1 cellular context compared by ENCODE assay signal in the genomic region with DNA sequence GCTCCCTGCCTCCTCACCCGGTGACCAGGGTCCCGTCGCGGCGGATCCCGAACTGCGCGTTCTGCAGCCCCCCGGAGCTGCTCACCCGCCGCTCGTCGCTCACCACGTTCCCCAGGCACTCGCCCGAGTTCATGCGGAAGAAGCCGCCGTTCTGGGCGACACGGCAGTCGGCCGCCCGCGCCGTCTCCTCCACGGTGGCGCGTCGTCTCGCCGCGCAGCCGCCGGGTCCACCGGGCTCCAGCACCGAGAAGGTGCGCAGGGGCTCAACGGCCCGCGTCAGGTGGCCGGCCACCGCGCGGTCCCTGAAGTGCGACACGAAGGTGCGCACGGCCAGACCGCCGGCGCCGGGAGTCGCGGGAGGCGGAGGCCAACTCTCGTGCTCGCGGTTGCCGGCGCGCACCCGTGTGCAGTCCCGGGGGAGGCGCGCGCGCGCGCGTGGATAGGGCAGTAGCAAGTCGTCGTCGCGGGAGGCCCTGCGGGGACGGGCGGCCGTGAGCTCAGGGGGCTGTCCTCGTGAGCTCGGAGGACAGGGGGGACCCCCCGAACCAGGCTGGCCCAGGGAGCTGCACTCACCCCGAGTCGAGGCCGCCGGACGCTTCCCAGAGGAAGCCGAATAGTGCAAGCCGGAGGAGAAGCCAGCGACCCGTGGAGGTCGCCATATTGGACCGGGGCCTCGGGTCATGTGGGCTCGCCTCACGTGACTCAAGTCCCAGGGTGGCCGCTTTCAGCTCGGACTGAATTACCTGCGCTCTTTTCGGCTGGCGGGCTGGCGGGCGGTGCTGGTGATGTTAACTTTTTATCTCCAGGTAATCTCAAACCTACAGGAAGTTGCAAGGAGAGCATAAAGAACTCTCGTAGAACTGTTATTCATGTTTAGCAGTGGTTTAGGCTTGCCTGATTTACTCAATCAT.
TF ChIP-seq lines count a peak whose summit lies in the region.

A gene with protein sequence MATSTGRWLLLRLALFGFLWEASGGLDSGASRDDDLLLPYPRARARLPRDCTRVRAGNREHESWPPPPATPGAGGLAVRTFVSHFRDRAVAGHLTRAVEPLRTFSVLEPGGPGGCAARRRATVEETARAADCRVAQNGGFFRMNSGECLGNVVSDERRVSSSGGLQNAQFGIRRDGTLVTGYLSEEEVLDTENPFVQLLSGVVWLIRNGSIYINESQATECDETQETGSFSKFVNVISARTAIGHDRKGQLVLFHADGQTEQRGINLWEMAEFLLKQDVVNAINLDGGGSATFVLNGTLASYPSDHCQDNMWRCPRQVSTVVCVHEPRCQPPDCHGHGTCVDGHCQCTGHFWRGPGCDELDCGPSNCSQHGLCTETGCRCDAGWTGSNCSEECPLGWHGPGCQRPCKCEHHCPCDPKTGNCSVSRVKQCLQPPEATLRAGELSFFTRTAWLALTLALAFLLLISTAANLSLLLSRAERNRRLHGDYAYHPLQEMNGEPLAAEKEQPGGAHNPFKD (minus strand): TSS at position 680 of the 911 bp plus-strand sequence. CDS start 21 bp downstream, at position 659.

TF ChIP-seq in HepG2, 621 proteins besides CTCF, POLR2A, EP300 and RAD21 (continued from another document and continues in another):
- TF ChIP-seq, protein P1, sequence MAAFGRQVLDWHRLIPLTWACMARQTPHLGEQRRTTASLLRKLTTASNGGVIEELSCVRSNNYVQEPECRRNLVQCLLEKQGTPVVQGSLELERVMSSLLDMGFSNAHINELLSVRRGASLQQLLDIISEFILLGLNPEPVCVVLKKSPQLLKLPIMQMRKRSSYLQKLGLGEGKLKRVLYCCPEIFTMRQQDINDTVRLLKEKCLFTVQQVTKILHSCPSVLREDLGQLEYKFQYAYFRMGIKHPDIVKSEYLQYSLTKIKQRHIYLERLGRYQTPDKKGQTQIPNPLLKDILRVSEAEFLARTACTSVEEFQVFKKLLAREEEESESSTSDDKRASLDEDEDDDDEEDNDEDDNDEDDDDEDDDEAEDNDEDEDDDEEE (CRISPR knock-in tag; IDR thresholded peaks at IDR 0.05): peak; percentile 93
- TF ChIP-seq RXRB (CRISPR knock-in tag; IDR thresholded peaks at IDR 0.05; ENCODE audit: borderline replicate concordance): peak; percentile 79
- TF ChIP-seq ZSCAN12 (CRISPR knock-in tag; IDR thresholded peaks at IDR 0.05): peak; percentile 65; the same call in 1 of the 2 replicates
- TF ChIP-seq ZNF432 (CRISPR knock-in tag; IDR thresholded peaks at IDR 0.05; ENCODE audit: borderline replicate concordance): 0 out of 2 replicates have a peak, but pooled peaks have one; percentile 61
- TF ChIP-seq, protein P2, sequence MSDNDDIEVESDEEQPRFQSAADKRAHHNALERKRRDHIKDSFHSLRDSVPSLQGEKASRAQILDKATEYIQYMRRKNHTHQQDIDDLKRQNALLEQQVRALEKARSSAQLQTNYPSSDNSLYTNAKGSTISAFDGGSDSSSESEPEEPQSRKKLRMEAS (IDR thresholded peaks at IDR 0.05): peak; percentile 92
- TF ChIP-seq ZNF530 (CRISPR knock-in tag; IDR thresholded peaks at IDR 0.05; ENCODE audit: low read depth): no peak; the same call in 1 of the 2 replicates
- peak; percentile 91 for TF ChIP-seq THAP11 (CRISPR knock-in tag; IDR thresholded peaks at IDR 0.05)
- TF ChIP-seq NBN (conservative IDR thresholded peaks at IDR 0.05): no peak
- TF ChIP-seq, protein P3, sequence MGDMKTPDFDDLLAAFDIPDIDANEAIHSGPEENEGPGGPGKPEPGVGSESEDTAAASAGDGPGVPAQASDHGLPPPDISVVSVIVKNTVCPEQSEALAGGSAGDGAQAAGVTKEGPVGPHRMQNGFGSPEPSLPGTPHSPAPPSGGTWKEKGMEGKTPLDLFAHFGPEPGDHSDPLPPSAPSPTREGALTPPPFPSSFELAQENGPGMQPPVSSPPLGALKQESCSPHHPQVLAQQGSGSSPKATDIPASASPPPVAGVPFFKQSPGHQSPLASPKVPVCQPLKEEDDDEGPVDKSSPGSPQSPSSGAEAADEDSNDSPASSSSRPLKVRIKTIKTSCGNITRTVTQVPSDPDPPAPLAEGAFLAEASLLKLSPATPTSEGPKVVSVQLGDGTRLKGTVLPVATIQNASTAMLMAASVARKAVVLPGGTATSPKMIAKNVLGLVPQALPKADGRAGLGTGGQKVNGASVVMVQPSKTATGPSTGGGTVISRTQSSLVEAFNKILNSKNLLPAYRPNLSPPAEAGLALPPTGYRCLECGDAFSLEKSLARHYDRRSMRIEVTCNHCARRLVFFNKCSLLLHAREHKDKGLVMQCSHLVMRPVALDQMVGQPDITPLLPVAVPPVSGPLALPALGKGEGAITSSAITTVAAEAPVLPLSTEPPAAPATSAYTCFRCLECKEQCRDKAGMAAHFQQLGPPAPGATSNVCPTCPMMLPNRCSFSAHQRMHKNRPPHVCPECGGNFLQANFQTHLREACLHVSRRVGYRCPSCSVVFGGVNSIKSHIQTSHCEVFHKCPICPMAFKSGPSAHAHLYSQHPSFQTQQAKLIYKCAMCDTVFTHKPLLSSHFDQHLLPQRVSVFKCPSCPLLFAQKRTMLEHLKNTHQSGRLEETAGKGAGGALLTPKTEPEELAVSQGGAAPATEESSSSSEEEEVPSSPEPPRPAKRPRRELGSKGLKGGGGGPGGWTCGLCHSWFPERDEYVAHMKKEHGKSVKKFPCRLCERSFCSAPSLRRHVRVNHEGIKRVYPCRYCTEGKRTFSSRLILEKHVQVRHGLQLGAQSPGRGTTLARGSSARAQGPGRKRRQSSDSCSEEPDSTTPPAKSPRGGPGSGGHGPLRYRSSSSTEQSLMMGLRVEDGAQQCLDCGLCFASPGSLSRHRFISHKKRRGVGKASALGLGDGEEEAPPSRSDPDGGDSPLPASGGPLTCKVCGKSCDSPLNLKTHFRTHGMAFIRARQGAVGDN (CRISPR knock-in tag; IDR thresholded peaks at IDR 0.05): peak; percentile 90
- TF ChIP-seq ZNF282 (IDR thresholded peaks at IDR 0.05; ENCODE audit: partially characterized antibody): no peak
- TF ChIP-seq SALL1 (CRISPR knock-in tag; IDR thresholded peaks at IDR 0.05): peak; percentile 94
- no peak for TF ChIP-seq ZNF34 (CRISPR knock-in tag; IDR thresholded peaks at IDR 0.05; ENCODE audit: borderline replicate concordance)
- TF ChIP-seq, protein P4, sequence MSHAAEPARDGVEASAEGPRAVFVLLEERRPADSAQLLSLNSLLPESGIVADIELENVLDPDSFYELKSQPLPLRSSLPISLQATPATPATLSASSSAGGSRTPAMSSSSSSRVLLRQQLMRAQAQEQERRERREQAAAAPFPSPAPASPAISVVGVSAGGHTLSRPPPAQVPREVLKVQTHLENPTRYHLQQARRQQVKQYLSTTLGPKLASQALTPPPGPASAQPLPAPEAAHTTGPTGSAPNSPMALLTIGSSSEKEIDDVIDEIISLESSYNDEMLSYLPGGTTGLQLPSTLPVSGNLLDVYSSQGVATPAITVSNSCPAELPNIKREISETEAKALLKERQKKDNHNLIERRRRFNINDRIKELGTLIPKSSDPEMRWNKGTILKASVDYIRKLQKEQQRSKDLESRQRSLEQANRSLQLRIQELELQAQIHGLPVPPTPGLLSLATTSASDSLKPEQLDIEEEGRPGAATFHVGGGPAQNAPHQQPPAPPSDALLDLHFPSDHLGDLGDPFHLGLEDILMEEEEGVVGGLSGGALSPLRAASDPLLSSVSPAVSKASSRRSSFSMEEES (CRISPR knock-in tag; IDR thresholded peaks at IDR 0.05): peak; percentile 97
- no peak for TF ChIP-seq ZMYM2 (CRISPR knock-in tag; IDR thresholded peaks at IDR 0.05)
- TF ChIP-seq, protein P5, sequence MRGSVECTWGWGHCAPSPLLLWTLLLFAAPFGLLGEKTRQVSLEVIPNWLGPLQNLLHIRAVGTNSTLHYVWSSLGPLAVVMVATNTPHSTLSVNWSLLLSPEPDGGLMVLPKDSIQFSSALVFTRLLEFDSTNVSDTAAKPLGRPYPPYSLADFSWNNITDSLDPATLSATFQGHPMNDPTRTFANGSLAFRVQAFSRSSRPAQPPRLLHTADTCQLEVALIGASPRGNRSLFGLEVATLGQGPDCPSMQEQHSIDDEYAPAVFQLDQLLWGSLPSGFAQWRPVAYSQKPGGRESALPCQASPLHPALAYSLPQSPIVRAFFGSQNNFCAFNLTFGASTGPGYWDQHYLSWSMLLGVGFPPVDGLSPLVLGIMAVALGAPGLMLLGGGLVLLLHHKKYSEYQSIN (CRISPR knock-in tag; IDR thresholded peaks at IDR 0.05; ENCODE audit: borderline replicate concordance): no peak; the same call in 1 of the 2 replicates
- TF ChIP-seq NFIB (CRISPR knock-in tag; IDR thresholded peaks at IDR 0.05; ENCODE audit: borderline replicate concordance): no peak
- no peak for TF ChIP-seq EHMT2 (IDR thresholded peaks at IDR 0.05; ENCODE audit: borderline replicate concordance, low read depth, low read length)
- no peak for TF ChIP-seq ZNF235 (CRISPR knock-in tag; IDR thresholded peaks at IDR 0.05; ENCODE audit: borderline replicate concordance)
- TF ChIP-seq ARNT (IDR thresholded peaks at IDR 0.05): no peak
- TF ChIP-seq CCDC6 (CRISPR knock-in tag; IDR thresholded peaks at IDR 0.05): peak; percentile 89
- TF ChIP-seq ZNF782 (CRISPR knock-in tag; IDR thresholded peaks at IDR 0.05; ENCODE audit: borderline replicate concordance): peak; percentile 94
- peak; percentile 100 for TF ChIP-seq KAT8 (CRISPR knock-in tag; IDR thresholded peaks at IDR 0.05)
- TF ChIP-seq CBX1 (IDR thresholded peaks at IDR 0.05; ENCODE audit: low read depth): peak; percentile 97
- TF ChIP-seq, protein P6, sequence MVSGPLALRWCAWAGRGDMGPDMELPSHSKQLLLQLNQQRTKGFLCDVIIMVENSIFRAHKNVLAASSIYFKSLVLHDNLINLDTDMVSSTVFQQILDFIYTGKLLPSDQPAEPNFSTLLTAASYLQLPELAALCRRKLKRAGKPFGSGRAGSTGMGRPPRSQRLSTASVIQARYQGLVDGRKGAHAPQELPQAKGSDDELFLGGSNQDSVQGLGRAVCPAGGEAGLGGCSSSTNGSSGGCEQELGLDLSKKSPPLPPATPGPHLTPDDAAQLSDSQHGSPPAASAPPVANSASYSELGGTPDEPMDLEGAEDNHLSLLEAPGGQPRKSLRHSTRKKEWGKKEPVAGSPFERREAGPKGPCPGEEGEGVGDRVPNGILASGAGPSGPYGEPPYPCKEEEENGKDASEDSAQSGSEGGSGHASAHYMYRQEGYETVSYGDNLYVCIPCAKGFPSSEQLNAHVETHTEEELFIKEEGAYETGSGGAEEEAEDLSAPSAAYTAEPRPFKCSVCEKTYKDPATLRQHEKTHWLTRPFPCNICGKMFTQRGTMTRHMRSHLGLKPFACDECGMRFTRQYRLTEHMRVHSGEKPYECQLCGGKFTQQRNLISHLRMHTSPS (CRISPR knock-in tag; IDR thresholded peaks at IDR 0.05; ENCODE audit: low read depth): peak; percentile 70
- no peak for TF ChIP-seq ZNF510 (CRISPR knock-in tag; IDR thresholded peaks at IDR 0.05; ENCODE audit: low read depth)
- TF ChIP-seq ZNF101 (CRISPR knock-in tag; IDR thresholded peaks at IDR 0.05; ENCODE audit: borderline replicate concordance, low read depth): 0 out of 2 replicates have a peak, but pooled peaks have one; percentile 39
- TF ChIP-seq, protein P7, sequence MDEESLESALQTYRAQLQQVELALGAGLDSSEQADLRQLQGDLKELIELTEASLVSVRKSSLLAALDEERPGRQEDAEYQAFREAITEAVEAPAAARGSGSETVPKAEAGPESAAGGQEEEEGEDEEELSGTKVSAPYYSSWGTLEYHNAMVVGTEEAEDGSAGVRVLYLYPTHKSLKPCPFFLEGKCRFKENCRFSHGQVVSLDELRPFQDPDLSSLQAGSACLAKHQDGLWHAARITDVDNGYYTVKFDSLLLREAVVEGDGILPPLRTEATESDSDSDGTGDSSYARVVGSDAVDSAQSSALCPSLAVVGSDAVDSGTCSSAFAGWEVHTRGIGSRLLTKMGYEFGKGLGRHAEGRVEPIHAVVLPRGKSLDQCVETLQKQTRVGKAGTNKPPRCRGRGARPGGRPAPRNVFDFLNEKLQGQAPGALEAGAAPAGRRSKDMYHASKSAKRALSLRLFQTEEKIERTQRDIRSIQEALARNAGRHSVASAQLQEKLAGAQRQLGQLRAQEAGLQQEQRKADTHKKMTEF (CRISPR knock-in tag; IDR thresholded peaks at IDR 0.05): peak; percentile 99
- TF ChIP-seq, protein P8, sequence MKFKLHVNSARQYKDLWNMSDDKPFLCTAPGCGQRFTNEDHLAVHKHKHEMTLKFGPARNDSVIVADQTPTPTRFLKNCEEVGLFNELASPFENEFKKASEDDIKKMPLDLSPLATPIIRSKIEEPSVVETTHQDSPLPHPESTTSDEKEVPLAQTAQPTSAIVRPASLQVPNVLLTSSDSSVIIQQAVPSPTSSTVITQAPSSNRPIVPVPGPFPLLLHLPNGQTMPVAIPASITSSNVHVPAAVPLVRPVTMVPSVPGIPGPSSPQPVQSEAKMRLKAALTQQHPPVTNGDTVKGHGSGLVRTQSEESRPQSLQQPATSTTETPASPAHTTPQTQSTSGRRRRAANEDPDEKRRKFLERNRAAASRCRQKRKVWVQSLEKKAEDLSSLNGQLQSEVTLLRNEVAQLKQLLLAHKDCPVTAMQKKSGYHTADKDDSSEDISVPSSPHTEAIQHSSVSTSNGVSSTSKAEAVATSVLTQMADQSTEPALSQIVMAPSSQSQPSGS (CRISPR knock-in tag; IDR thresholded peaks at IDR 0.05): peak; percentile 94
- no peak for TF ChIP-seq SRSF4 (IDR thresholded peaks at IDR 0.05; ENCODE audit: low read depth, low read length, poor library complexity, severe bottlenecking)
- peak; percentile 79 for TF ChIP-seq ZNF781 (CRISPR knock-in tag; IDR thresholded peaks at IDR 0.05; ENCODE audit: borderline replicate concordance, not compliant biosample characterization)
- TF ChIP-seq DMAP1 (CRISPR knock-in tag; IDR thresholded peaks at IDR 0.05): peak; percentile 88
- TF ChIP-seq, protein P9, sequence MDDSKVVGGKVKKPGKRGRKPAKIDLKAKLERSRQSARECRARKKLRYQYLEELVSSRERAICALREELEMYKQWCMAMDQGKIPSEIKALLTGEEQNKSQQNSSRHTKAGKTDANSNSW (CRISPR knock-in tag; IDR thresholded peaks at IDR 0.05; ENCODE audit: borderline replicate concordance): peak; percentile 71
- no peak; the same call in 1 of the 2 replicates for TF ChIP-seq ZZZ3 (CRISPR knock-in tag; IDR thresholded peaks at IDR 0.05; ENCODE audit: borderline replicate concordance)
- peak; percentile 92; the same call in 1 of the 2 replicates for TF ChIP-seq RFXANK (CRISPR knock-in tag; IDR thresholded peaks at IDR 0.05)
- peak; percentile 47; the same call in 1 of the 2 replicates for TF ChIP-seq TMF1 (CRISPR knock-in tag; IDR thresholded peaks at IDR 0.05; ENCODE audit: low read depth)
- TF ChIP-seq, protein P10, sequence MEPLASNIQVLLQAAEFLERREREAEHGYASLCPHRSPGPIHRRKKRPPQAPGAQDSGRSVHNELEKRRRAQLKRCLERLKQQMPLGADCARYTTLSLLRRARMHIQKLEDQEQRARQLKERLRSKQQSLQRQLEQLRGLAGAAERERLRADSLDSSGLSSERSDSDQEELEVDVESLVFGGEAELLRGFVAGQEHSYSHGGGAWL (CRISPR knock-in tag; IDR thresholded peaks at IDR 0.05): peak; percentile 98
- TF ChIP-seq ZNF138 (CRISPR knock-in tag; IDR thresholded peaks at IDR 0.05; ENCODE audit: low read depth): peak; percentile 87; the same call in 1 of the 2 replicates
- TF ChIP-seq ZNF547 (CRISPR knock-in tag; IDR thresholded peaks at IDR 0.05): peak; percentile 65
- TF ChIP-seq, protein P11, sequence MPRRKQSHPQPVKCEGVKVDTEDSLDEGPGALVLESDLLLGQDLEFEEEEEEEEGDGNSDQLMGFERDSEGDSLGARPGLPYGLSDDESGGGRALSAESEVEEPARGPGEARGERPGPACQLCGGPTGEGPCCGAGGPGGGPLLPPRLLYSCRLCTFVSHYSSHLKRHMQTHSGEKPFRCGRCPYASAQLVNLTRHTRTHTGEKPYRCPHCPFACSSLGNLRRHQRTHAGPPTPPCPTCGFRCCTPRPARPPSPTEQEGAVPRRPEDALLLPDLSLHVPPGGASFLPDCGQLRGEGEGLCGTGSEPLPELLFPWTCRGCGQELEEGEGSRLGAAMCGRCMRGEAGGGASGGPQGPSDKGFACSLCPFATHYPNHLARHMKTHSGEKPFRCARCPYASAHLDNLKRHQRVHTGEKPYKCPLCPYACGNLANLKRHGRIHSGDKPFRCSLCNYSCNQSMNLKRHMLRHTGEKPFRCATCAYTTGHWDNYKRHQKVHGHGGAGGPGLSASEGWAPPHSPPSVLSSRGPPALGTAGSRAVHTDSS (CRISPR knock-in tag; conservative IDR thresholded peaks at IDR 0.05): peak; percentile 81; the same call in 1 of the 2 replicates
